1 cellular context compared by ENCODE assay signal in the genomic region with DNA sequence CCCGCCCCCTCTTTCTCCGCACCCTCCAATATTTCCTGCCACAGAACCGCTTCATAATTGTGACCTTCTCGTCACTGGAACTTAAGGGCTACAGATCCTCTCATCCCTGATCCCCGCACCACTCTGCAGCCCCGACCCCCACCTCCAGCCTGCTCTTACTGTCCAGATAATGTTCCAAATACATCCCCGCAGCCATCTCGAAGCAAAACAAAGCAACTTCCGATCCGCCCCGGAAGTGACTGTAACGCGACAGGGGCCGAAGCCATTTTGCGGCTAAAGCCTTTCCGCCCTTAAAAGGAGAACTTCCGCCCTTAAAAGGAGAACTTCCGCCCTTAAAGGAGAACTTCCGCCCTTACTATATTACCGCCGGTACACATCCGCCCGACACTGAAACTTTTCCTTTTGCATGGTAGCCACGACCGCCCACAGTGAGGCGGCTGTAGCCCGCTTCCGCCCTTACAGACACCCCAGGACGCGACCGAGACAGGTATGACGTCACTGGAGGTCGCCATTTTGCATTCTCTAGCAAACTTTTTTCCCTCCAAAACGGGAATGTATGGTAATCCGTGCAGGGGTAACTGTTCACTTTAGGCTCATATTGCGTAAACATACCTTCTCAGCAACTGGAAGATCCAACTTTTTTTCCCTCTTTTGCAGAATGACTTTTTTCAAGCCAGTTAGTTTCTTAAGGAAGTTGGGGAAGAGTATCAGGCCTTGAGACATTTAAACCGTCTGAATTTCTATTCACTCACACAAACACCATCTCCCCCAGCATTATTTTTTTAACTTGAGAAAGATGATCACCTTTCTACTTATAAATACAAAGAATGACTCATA.
TF ChIP-seq lines count a peak whose summit lies in the region.

A gene (minus strand): TSS at position 214 of the 837 bp plus-strand sequence. CDS start 18 bp downstream, at position 196.

TF ChIP-seq in HepG2, 621 proteins besides CTCF, POLR2A, EP300 and RAD21 (continued from another document and continues in another):
- TF ChIP-seq CBX5 (CRISPR knock-in tag; IDR thresholded peaks at IDR 0.05; ENCODE audit: borderline replicate concordance) (no peak; the same call in 1 of the 2 replicates), ETV6 (CRISPR knock-in tag; conservative IDR thresholded peaks at IDR 0.05) (no peak; the same call in 1 of the 2 replicates), MED1 (CRISPR knock-in tag; IDR thresholded peaks at IDR 0.05) (peak; percentile 67), RXRB (CRISPR knock-in tag; IDR thresholded peaks at IDR 0.05; ENCODE audit: borderline replicate concordance) (peak; percentile 35), FOXO1 (CRISPR knock-in tag; IDR thresholded peaks at IDR 0.05) (0 out of 2 replicates have a peak, but pooled peaks have one; percentile 6), PHF21A (CRISPR knock-in tag; IDR thresholded peaks at IDR 0.05) (0 out of 2 replicates have a peak, but pooled peaks have one; percentile 85), NONO (IDR thresholded peaks at IDR 0.05) (no peak), NONO (CRISPR knock-in tag; conservative IDR thresholded peaks at IDR 0.05) (peak; percentile 75), ZFP90 (CRISPR knock-in tag; IDR thresholded peaks at IDR 0.05; ENCODE audit: borderline replicate concordance) (0 out of 2 replicates have a peak, but pooled peaks have one; percentile 63), FOSL2 (CRISPR knock-in tag; IDR thresholded peaks at IDR 0.05) (peak; percentile 66), FOXK2 (IDR thresholded peaks at IDR 0.05) (peak; percentile 87), KDM2A (CRISPR knock-in tag; IDR thresholded peaks at IDR 0.05; ENCODE audit: borderline replicate concordance, low read depth) (peak; percentile 86), CCDC6 (CRISPR knock-in tag; IDR thresholded peaks at IDR 0.05) (0 out of 2 replicates have a peak, but pooled peaks have one; percentile 29), ZNF703 (CRISPR knock-in tag; IDR thresholded peaks at IDR 0.05; ENCODE audit: borderline replicate concordance) (peak; percentile 51; the same call in 1 of the 2 replicates), RELA (CRISPR knock-in tag; IDR thresholded peaks at IDR 0.05) (0 out of 2 replicates have a peak, but pooled peaks have one; percentile 20), ZNF501 (CRISPR knock-in tag; IDR thresholded peaks at IDR 0.05) (peak; percentile 97), ZFP37 (CRISPR knock-in tag; IDR thresholded peaks at IDR 0.05; ENCODE audit: borderline replicate concordance) (no peak), RARA (CRISPR knock-in tag; IDR thresholded peaks at IDR 0.05) (peak; percentile 20; the same call in 1 of the 2 replicates), RFXANK (CRISPR knock-in tag; IDR thresholded peaks at IDR 0.05) (0 out of 2 replicates have a peak, but pooled peaks have one; percentile 54), ZNF30 (CRISPR knock-in tag; IDR thresholded peaks at IDR 0.05) (no peak), PHF8 (CRISPR knock-in tag; IDR thresholded peaks at IDR 0.05) (peak; percentile 76), GABPB1 (CRISPR knock-in tag; IDR thresholded peaks at IDR 0.05) (peak; percentile 98), HDAC1 (CRISPR knock-in tag; IDR thresholded peaks at IDR 0.05) (peak; percentile 87), CHD2 (IDR thresholded peaks at IDR 0.05; ENCODE audit: low read depth, low read length) (peak; percentile 58; the same call in 1 of the 2 replicates), SMAD9 (CRISPR knock-in tag; IDR thresholded peaks at IDR 0.05) (no peak), ZNF253 (CRISPR knock-in tag; IDR thresholded peaks at IDR 0.05; ENCODE audit: borderline replicate concordance) (no peak), SALL2 (CRISPR knock-in tag; IDR thresholded peaks at IDR 0.05) (0 out of 2 replicates have a peak, but pooled peaks have one; percentile 60), ZNF143 (CRISPR knock-in tag; IDR thresholded peaks at IDR 0.05) (peak; percentile 67; the same call in 1 of the 2 replicates), ETV5 (CRISPR knock-in tag; IDR thresholded peaks at IDR 0.05; ENCODE audit: borderline replicate concordance) (peak; percentile 85), SNRNP70 (IDR thresholded peaks at IDR 0.05; ENCODE audit: low read depth, low read length) (no peak), MXD4 (CRISPR knock-in tag; IDR thresholded peaks at IDR 0.05) (peak; percentile 24; the same call in 1 of the 2 replicates), PITX1 (CRISPR knock-in tag; IDR thresholded peaks at IDR 0.05) (peak; percentile 48; the same call in 1 of the 2 replicates), ZNF839 (CRISPR knock-in tag; IDR thresholded peaks at IDR 0.05; ENCODE audit: borderline replicate concordance) (peak; percentile 48; the same call in 1 of the 2 replicates)
- TF ChIP-seq, protein P1, sequence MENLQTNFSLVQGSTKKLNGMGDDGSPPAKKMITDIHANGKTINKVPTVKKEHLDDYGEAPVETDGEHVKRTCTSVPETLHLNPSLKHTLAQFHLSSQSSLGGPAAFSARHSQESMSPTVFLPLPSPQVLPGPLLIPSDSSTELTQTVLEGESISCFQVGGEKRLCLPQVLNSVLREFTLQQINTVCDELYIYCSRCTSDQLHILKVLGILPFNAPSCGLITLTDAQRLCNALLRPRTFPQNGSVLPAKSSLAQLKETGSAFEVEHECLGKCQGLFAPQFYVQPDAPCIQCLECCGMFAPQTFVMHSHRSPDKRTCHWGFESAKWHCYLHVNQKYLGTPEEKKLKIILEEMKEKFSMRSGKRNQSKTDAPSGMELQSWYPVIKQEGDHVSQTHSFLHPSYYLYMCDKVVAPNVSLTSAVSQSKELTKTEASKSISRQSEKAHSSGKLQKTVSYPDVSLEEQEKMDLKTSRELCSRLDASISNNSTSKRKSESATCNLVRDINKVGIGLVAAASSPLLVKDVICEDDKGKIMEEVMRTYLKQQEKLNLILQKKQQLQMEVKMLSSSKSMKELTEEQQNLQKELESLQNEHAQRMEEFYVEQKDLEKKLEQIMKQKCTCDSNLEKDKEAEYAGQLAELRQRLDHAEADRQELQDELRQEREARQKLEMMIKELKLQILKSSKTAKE (CRISPR knock-in tag; IDR thresholded peaks at IDR 0.05; ENCODE audit: borderline replicate concordance): 0 out of 2 replicates have a peak, but pooled peaks have one; percentile 37
- TF ChIP-seq, protein P2, sequence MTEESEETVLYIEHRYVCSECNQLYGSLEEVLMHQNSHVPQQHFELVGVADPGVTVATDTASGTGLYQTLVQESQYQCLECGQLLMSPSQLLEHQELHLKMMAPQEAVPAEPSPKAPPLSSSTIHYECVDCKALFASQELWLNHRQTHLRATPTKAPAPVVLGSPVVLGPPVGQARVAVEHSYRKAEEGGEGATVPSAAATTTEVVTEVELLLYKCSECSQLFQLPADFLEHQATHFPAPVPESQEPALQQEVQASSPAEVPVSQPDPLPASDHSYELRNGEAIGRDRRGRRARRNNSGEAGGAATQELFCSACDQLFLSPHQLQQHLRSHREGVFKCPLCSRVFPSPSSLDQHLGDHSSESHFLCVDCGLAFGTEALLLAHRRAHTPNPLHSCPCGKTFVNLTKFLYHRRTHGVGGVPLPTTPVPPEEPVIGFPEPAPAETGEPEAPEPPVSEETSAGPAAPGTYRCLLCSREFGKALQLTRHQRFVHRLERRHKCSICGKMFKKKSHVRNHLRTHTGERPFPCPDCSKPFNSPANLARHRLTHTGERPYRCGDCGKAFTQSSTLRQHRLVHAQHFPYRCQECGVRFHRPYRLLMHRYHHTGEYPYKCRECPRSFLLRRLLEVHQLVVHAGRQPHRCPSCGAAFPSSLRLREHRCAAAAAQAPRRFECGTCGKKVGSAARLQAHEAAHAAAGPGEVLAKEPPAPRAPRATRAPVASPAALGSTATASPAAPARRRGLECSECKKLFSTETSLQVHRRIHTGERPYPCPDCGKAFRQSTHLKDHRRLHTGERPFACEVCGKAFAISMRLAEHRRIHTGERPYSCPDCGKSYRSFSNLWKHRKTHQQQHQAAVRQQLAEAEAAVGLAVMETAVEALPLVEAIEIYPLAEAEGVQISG (CRISPR knock-in tag; IDR thresholded peaks at IDR 0.05): peak; percentile 98
- TF ChIP-seq, protein P3, sequence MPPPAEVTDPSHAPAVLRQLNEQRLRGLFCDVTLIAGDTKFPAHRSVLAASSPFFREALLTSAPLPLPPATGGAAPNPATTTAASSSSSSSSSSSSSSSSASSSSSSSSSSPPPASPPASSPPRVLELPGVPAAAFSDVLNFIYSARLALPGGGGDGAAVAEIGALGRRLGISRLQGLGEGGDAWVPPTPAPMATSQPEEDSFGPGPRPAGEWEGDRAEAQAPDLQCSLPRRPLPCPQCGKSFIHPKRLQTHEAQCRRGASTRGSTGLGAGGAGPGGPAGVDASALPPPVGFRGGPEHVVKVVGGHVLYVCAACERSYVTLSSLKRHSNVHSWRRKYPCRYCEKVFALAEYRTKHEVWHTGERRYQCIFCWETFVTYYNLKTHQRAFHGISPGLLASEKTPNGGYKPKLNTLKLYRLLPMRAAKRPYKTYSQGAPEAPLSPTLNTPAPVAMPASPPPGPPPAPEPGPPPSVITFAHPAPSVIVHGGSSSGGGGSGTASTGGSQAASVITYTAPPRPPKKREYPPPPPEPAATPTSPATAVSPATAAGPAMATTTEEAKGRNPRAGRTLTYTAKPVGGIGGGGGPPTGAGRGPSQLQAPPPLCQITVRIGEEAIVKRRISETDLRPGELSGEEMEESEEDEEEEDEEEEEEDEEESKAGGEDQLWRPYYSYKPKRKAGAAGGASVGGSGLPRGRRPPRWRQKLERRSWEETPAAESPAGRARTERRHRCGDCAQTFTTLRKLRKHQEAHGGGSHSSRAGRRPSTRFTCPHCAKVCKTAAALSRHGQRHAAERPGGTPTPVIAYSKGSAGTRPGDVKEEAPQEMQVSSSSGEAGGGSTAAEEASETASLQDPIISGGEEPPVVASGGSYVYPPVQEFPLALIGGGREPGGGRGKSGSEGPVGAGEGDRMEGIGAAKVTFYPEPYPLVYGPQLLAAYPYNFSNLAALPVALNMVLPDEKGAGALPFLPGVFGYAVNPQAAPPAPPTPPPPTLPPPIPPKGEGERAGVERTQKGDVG (CRISPR knock-in tag; IDR thresholded peaks at IDR 0.05; ENCODE audit: borderline replicate concordance): no peak
- TF ChIP-seq, protein P4, sequence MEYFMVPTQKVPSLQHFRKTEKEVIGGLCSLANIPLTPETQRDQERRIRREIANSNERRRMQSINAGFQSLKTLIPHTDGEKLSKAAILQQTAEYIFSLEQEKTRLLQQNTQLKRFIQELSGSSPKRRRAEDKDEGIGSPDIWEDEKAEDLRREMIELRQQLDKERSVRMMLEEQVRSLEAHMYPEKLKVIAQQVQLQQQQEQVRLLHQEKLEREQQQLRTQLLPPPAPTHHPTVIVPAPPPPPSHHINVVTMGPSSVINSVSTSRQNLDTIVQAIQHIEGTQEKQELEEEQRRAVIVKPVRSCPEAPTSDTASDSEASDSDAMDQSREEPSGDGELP (IDR thresholded peaks at IDR 0.05; ENCODE audit: borderline replicate concordance, low read depth): peak; percentile 52; the same call in 1 of the 2 replicates
- TF ChIP-seq, protein P5, sequence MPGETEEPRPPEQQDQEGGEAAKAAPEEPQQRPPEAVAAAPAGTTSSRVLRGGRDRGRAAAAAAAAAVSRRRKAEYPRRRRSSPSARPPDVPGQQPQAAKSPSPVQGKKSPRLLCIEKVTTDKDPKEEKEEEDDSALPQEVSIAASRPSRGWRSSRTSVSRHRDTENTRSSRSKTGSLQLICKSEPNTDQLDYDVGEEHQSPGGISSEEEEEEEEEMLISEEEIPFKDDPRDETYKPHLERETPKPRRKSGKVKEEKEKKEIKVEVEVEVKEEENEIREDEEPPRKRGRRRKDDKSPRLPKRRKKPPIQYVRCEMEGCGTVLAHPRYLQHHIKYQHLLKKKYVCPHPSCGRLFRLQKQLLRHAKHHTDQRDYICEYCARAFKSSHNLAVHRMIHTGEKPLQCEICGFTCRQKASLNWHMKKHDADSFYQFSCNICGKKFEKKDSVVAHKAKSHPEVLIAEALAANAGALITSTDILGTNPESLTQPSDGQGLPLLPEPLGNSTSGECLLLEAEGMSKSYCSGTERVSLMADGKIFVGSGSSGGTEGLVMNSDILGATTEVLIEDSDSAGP (CRISPR knock-in tag; IDR thresholded peaks at IDR 0.05; ENCODE audit: borderline replicate concordance): peak; percentile 85
- TF ChIP-seq, protein P6, sequence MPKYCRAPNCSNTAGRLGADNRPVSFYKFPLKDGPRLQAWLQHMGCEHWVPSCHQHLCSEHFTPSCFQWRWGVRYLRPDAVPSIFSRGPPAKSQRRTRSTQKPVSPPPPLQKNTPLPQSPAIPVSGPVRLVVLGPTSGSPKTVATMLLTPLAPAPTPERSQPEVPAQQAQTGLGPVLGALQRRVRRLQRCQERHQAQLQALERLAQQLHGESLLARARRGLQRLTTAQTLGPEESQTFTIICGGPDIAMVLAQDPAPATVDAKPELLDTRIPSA (CRISPR knock-in tag; IDR thresholded peaks at IDR 0.05; ENCODE audit: borderline replicate concordance): no peak; the same call in 1 of the 2 replicates
- TF ChIP-seq, protein P7, sequence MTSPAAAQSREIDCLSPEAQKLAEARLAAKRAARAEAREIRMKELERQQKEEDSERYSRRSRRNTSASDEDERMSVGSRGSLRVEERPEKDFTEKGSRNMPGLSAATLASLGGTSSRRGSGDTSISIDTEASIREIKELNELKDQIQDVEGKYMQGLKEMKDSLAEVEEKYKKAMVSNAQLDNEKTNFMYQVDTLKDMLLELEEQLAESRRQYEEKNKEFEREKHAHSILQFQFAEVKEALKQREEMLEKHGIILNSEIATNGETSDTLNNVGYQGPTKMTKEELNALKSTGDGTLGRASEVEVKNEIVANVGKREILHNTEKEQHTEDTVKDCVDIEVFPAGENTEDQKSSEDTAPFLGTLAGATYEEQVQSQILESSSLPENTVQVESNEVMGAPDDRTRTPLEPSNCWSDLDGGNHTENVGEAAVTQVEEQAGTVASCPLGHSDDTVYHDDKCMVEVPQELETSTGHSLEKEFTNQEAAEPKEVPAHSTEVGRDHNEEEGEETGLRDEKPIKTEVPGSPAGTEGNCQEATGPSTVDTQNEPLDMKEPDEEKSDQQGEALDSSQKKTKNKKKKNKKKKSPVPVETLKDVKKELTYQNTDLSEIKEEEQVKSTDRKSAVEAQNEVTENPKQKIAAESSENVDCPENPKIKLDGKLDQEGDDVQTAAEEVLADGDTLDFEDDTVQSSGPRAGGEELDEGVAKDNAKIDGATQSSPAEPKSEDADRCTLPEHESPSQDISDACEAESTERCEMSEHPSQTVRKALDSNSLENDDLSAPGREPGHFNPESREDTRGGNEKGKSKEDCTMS (CRISPR knock-in tag; conservative IDR thresholded peaks at IDR 0.05): no peak
- TF ChIP-seq, protein P8, sequence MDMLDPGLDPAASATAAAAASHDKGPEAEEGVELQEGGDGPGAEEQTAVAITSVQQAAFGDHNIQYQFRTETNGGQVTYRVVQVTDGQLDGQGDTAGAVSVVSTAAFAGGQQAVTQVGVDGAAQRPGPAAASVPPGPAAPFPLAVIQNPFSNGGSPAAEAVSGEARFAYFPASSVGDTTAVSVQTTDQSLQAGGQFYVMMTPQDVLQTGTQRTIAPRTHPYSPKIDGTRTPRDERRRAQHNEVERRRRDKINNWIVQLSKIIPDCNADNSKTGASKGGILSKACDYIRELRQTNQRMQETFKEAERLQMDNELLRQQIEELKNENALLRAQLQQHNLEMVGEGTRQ (IDR thresholded peaks at IDR 0.05; ENCODE audit: low read depth, low read length): no peak
- TF ChIP-seq, protein P8 (CRISPR knock-in tag; IDR thresholded peaks at IDR 0.05; ENCODE audit: borderline replicate concordance): peak; percentile 80; the same call in 1 of the 2 replicates
- TF ChIP-seq, protein P9, sequence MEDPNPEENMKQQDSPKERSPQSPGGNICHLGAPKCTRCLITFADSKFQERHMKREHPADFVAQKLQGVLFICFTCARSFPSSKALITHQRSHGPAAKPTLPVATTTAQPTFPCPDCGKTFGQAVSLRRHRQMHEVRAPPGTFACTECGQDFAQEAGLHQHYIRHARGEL (CRISPR knock-in tag; IDR thresholded peaks at IDR 0.05): no peak
